Comparison of ENCODE assay signal across 13 cellular contexts in the genomic region with DNA sequence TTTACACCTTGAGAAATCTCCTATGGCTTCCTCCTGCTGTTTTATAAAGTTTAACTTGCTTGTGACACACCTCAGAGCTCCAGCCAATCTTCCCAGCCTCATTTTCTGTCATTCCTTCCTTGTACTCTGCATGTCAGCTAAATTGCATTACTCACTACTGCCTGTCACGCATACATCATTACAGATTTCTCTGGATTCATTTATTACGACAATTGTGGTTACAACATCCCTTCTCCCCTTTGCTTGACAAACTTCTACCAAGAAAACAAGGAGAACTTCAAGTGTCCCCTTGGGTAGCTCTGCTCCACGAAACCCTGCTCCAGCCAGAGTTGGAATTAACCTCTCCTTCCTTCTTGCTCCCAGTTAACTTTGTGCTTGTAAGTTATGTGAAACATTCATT. TPM values are rescaled to one million over a fixed set of nuclear protein-coding genes. Genes with fewer than 3 reads are reported as not detected.
DNase-seq lines count a peak whose midpoint lies in the region; ATAC-seq, FAIRE-seq and TF ChIP-seq lines count a peak whose summit lies in the region.
"Had no signal": no experiment of that assay in that cellular context is flagged by ENCODE, and none has a peak within 500 bp of the region (broad histone marks: within the 10 kb centered on the region; RNA-seq: fewer than 3 reads in every experiment).

No MANE protein-coding gene starts in this region.

- H3K27ac ChIP-seq in astrocyte (ENCODE audit: low read depth, low read length) (no peak overlapping the region), mesenchymal stem cell (ENCODE audit: low read length, poor library complexity, severe bottlenecking) (peak overlapping the region; percentile 45), neuronal stem cell (replicated peaks; ENCODE audit: low read length) (no peak overlapping the region)

- H3K18ac ChIP-seq in mesenchymal stem cell (ENCODE audit: low read depth in 1 of 2, low read length in 2 of 2) = no peak overlapping the region
- no peak overlapping the region for H3K18ac ChIP-seq in neuronal stem cell (ENCODE audit: low read length)

- peak; percentile 66 for FAIRE-seq in GM18507 (lab: Jason Lieb, UNC)
- FAIRE-seq in astrocyte (lab: Jason Lieb, UNC) = no peak
- FAIRE-seq: TTC549 had no signal

- peaks cover 23% of the 10 kb centered on the region for H3K79me1 ChIP-seq in mesenchymal stem cell (replicated peaks; ENCODE audit: low read length, poor library complexity, severe bottlenecking)
- peaks cover 2% of the 10 kb centered on the region for H3K79me1 ChIP-seq in neuronal stem cell (ENCODE audit: low read depth, low read length)

- no peak overlapping the region for H2AFZ ChIP-seq in astrocyte (ENCODE audit: low read depth, low read length)
- no peak overlapping the region for H2AFZ ChIP-seq in mesenchymal stem cell (ENCODE audit: low read depth, low read length)
- H2AFZ ChIP-seq in neuronal stem cell (ENCODE audit: low read length) = no peak overlapping the region

- H4K8ac ChIP-seq in mesenchymal stem cell (ENCODE audit: low read length) (no peak overlapping the region), neuronal stem cell (ENCODE audit: low read depth, low read length) (no peak overlapping the region)

- H3K4me3 ChIP-seq in astrocyte (ENCODE audit: insufficient read depth, low read depth, low read length) = no peak overlapping the region
- H3K4me3 ChIP-seq in mesenchymal stem cell (ENCODE audit: insufficient read depth in 1 of 2, low read depth in 1 of 2, low read length in 2 of 2) = no peak overlapping the region
- H3K4me3 ChIP-seq in neuronal stem cell (ENCODE audit: low read length in 2 of 2) = no peak overlapping the region
- H3K4me3 ChIP-seq: body of pancreas had no signal

- no peak overlapping the region for H3K27ac Mint-ChIP-seq in astrocyte (ENCODE audit: unreplicated experiment)

- WGBS in mesenchymal stem cell = 85% methylated on average over 2 of the region's 3 CpGs
- no CpG with 5 or more reads among the region's 3 CpGs for WGBS in neuronal stem cell (ENCODE audit: extremely low coverage in 2 of 2, insufficient read length in 2 of 2, insufficient replicate concordance in 1 of 2), 2 donors

- H2BK5ac ChIP-seq in mesenchymal stem cell (ENCODE audit: low read depth, low read length, poor library complexity, severe bottlenecking) (no peak overlapping the region), neuronal stem cell (ENCODE audit: low read length) (no peak overlapping the region)

- peaks cover 25% of the 10 kb centered on the region for H3K4me1 Mint-ChIP-seq in astrocyte (ENCODE audit: low read depth, unreplicated experiment)

- H3K36me3 Mint-ChIP-seq in astrocyte (ENCODE audit: low read depth, unreplicated experiment) = no peaks in the 10 kb centered on the region

- H2BK15ac ChIP-seq in mesenchymal stem cell (ENCODE audit: low read depth, poor library complexity, severe bottlenecking) (no peak overlapping the region), neuronal stem cell (ENCODE audit: low read length) (no peak overlapping the region)

- peaks cover 16% of the 10 kb centered on the region for H4K20me1 ChIP-seq in astrocyte (ENCODE audit: insufficient read depth, low read length)

- no peak overlapping the region for H2BK120ac ChIP-seq in mesenchymal stem cell (ENCODE audit: low read depth, low read length)
- H2BK120ac ChIP-seq in neuronal stem cell (ENCODE audit: low read depth, low read length) = no peak overlapping the region

- H3K27me3 Mint-ChIP-seq in astrocyte (ENCODE audit: low read depth, unreplicated experiment) = no peaks in the 10 kb centered on the region
- H3K27me3 Mint-ChIP-seq: stimulated activated naive CD8-positive, alpha-beta T cell treated with anti-CD3 and anti-CD28 coated beads, Interleukin-15, Interleukin-2, amounts not matched to agents 100 ng/mL and 50 ng/mL, for 24 hours had no signal

- peaks cover 6% of the 10 kb centered on the region for H3K79me2 ChIP-seq in astrocyte (ENCODE audit: insufficient read depth, low read length)

- no peak overlapping the region for H3K4ac ChIP-seq in mesenchymal stem cell (ENCODE audit: low read depth in 1 of 2, low read length in 2 of 2)
- H3K4ac ChIP-seq in neuronal stem cell (ENCODE audit: low read length) = no peak overlapping the region

- H3K23ac ChIP-seq in mesenchymal stem cell (ENCODE audit: low read length in 2 of 2) (no peak overlapping the region), neuronal stem cell (ENCODE audit: low read depth, low read length, poor library complexity) (no peak overlapping the region)

- H4K91ac ChIP-seq in mesenchymal stem cell (ENCODE audit: low read length) = no peak overlapping the region
- H4K91ac ChIP-seq in neuronal stem cell (ENCODE audit: low read depth, low read length, poor library complexity) = no peak overlapping the region

- DNase-seq in AG09319 (ENCODE audit: extremely low read depth, low read depth) = peak; percentile 55
- no peak for DNase-seq in GM18507 (ENCODE audit: extremely low spot score, insufficient read length, low read depth)
- DNase-seq in astrocyte (ENCODE audit: low read depth) = peak; percentile 46
- peak; percentile 61 for DNase-seq in mesenchymal stem cell
- no peak for DNase-seq in neuronal stem cell (ENCODE audit: low spot score)
- no peak for DNase-seq in stimulated activated CD4-positive, alpha-beta T cell treated with anti-CD3 and anti-CD28 coated beads, Interleukin-4, amount 100 ng/mL, for 1 hour
- DNase-seq in GM13977 (ENCODE audit: low spot score) = no peak
- DNase-seq: NCI-H2171 had no signal

- TF ChIP-seq CTCF in AG09319 (IDR thresholded peaks at IDR 0.05; ENCODE audit: low read depth, low read length) (no peak), astrocyte (IDR thresholded peaks at IDR 0.05; ENCODE audit: insufficient read depth, low read depth, low read length) (no peak), GM13977 (IDR thresholded peaks at IDR 0.05; ENCODE audit: extremely low read depth, insufficient read depth, missing control alignments) (no peak)

- no peak overlapping the region for H2BK12ac ChIP-seq in mesenchymal stem cell (ENCODE audit: low read length in 2 of 2)
- H2BK12ac ChIP-seq in neuronal stem cell (ENCODE audit: low read length) = no peak overlapping the region

- H3K14ac ChIP-seq in mesenchymal stem cell (ENCODE audit: low read length in 2 of 2) = no peak overlapping the region
- no peak overlapping the region for H3K14ac ChIP-seq in neuronal stem cell (ENCODE audit: low read length)

- H3K9me3 ChIP-seq in astrocyte (ENCODE audit: insufficient read depth, low read depth, low read length) (no peaks in the 10 kb centered on the region), mesenchymal stem cell (ENCODE audit: control insufficient read depth, low read length) (no peaks in the 10 kb centered on the region), neuronal stem cell (replicated peaks in 1 of 2; ENCODE audit: control insufficient read depth in 2 of 2, insufficient read depth in 1 of 2, low read depth in 1 of 2, low read length in 2 of 2) (no peaks in the 10 kb centered on the region)
- H3K9me3 ChIP-seq: body of pancreas had no signal

- H3K4me3 Mint-ChIP-seq in astrocyte (ENCODE audit: unreplicated experiment) = no peak overlapping the region
- H3K4me3 Mint-ChIP-seq: stimulated activated naive CD8-positive, alpha-beta T cell treated with anti-CD3 and anti-CD28 coated beads, Interleukin-15, Interleukin-2, amounts not matched to agents 100 ng/mL and 50 ng/mL, for 24 hours had no signal

- no peak overlapping the region for H3K9ac ChIP-seq in astrocyte (ENCODE audit: low read length)
- H3K9ac ChIP-seq in mesenchymal stem cell (ENCODE audit: low read length) = peak overlapping the region; percentile 53
- no peak overlapping the region for H3K9ac ChIP-seq in neuronal stem cell (ENCODE audit: low read depth, low read length, poor library complexity)

- H3K36me3 ChIP-seq in astrocyte (ENCODE audit: insufficient read depth, low read length) (no peaks in the 10 kb centered on the region), mesenchymal stem cell (ENCODE audit: control insufficient read depth in 1 of 2, insufficient read depth in 2 of 2, low read depth in 1 of 2, low read length in 2 of 2) (peaks cover 0 to 5% of the 10 kb centered on the region in 2 experiments), neuronal stem cell (replicated peaks in 1 of 2; ENCODE audit: control insufficient read depth in 2 of 2, insufficient read depth in 2 of 2, low read length in 2 of 2) (peaks cover 0 to 11% of the 10 kb centered on the region in 2 donors)

- in situ Hi-C loops in GM13977 (cut with MboI; ENCODE audit: low pct_unique_long_range_greater_than_20kb, low sequenced_read_pairs, unreplicated experiment) = loop anchor here (25.0 kb wide), 1 partner anchor 107 kb away; no protein-coding TSS in a partner anchor

- H3K27me3 ChIP-seq in astrocyte (ENCODE audit: insufficient read depth, low read length) (no peaks in the 10 kb centered on the region), mesenchymal stem cell (ENCODE audit: control insufficient read depth in 1 of 2, insufficient read depth in 1 of 2, low read length in 2 of 2) (no peaks in the 10 kb centered on the region), neuronal stem cell (ENCODE audit: control insufficient read depth in 3 of 3, insufficient read depth in 3 of 3, low read depth in 1 of 3, low read length in 3 of 3) (no peaks in the 10 kb centered on the region)
- H3K27me3 ChIP-seq: body of pancreas had no signal

- no peak overlapping the region for H2AK5ac ChIP-seq in mesenchymal stem cell (ENCODE audit: low read length, severe bottlenecking)
- H2AK5ac ChIP-seq in neuronal stem cell (ENCODE audit: low read depth, low read length) = no peak overlapping the region

- H3K4me2 ChIP-seq in astrocyte (ENCODE audit: low read length) = no peak overlapping the region
- H3K4me2 ChIP-seq in mesenchymal stem cell (ENCODE audit: low read length, poor library complexity, severe bottlenecking) = no peak overlapping the region
- no peak overlapping the region for H3K4me2 ChIP-seq in neuronal stem cell (ENCODE audit: insufficient read depth, low read length, poor library complexity, severe bottlenecking)

- H3K9me3 Mint-ChIP-seq in astrocyte (ENCODE audit: unreplicated experiment) = no peaks in the 10 kb centered on the region
- H3K9me3 Mint-ChIP-seq: stimulated activated naive CD8-positive, alpha-beta T cell treated with anti-CD3 and anti-CD28 coated beads, Interleukin-15, Interleukin-2, amounts not matched to agents 100 ng/mL and 50 ng/mL, for 24 hours had no signal

- no peak for ATAC-seq in HG03280 (IDR thresholded peaks at IDR 0.05; ENCODE audit: unreplicated experiment)
- ATAC-seq: body of pancreas had no signal

- H3K4me1 ChIP-seq in astrocyte (ENCODE audit: insufficient read depth, low read length) (peaks cover 1% of the 10 kb centered on the region), mesenchymal stem cell (ENCODE audit: control insufficient read depth, insufficient read depth, low read depth, low read length) (no peaks in the 10 kb centered on the region), neuronal stem cell (ENCODE audit: control insufficient read depth in 2 of 2, insufficient read depth in 1 of 2, low read depth in 1 of 2, low read length in 2 of 2) (peaks cover 0 to 13% of the 10 kb centered on the region in 2 donors)
- H3K4me1 ChIP-seq: body of pancreas had no signal

RNA-seq across cellular contexts. Expression of a gene that starts 22.0 kb away (rescaled TPM):
- total RNA-seq in astrocyte = 0.59 and 1.8 TPM in 2 replicates
- polyA plus RNA-seq in mesenchymal stem cell (2013, experiment 1 of 2) = 0.03 TPM
- polyA plus RNA-seq in mesenchymal stem cell (2013, experiment 2 of 2) = not detected
- not detected for polyA plus RNA-seq in neuronal stem cell (2013, experiment 1 of 2)
- not detected for polyA plus RNA-seq in neuronal stem cell (2013, experiment 2 of 2)
- total RNA-seq: body of pancreas, pulmonary artery endothelial cell had no signal

RNA-seq across cellular contexts. Expression of a gene that starts 27.0 kb away (rescaled TPM):
- 4.9 and 5.6 TPM in 2 replicates for total RNA-seq in astrocyte
- 8.4 TPM for polyA plus RNA-seq in mesenchymal stem cell (2013, experiment 1 of 2)
- 8.1 TPM for polyA plus RNA-seq in mesenchymal stem cell (2013, experiment 2 of 2)
- not detected for polyA plus RNA-seq in neuronal stem cell (2013, experiment 1 of 2)
- polyA plus RNA-seq in neuronal stem cell (2013, experiment 2 of 2) = not detected
- total RNA-seq: pulmonary artery endothelial cell had no signal

Comparison
In these comparisons a context has a peak if more than half of its experiments do, and no peak if none do; other contexts are left out.
1. DNase-seq: peak in AG09319 (single experiment), astrocyte (single experiment) and mesenchymal stem cell (single experiment); none in GM18507 (single experiment), neuronal stem cell (single experiment), stimulated activated CD4-positive, alpha-beta T cell treated with anti-CD3 and anti-CD28 coated beads, Interleukin-4, amount 100 ng/mL, for 1 hour (single experiment) and GM13977 (single experiment).